In genomic region chr18:28019425-28020108, GRCh38 we compare ENCODE assay signal across 16 cellular contexts.
DNase-seq lines count a peak whose midpoint lies in the region; ATAC-seq and TF ChIP-seq lines count a peak whose summit lies in the region.
"Had no signal": no experiment of that assay in that cellular context is flagged by ENCODE, and none has a peak within 500 bp of the region (broad histone marks: within the 10 kb centered on the region; RNA-seq: fewer than 3 reads in every experiment).

No MANE protein-coding gene starts in this region.

- 34% methylated on average over 3 of the region's 3 CpGs for WGBS in mammary epithelial cell (ENCODE audit: low coverage, missing lambda C conversion rate)
- 32 to 37% methylated on average over 3 of the region's 3 CpGs for WGBS in body of pancreas, 2 donors
- 66 to 71% (median 67%) methylated on average over 3 of the region's 3 CpGs for WGBS in psoas muscle, 3 donors
- WGBS in H9 (ENCODE audit: extremely low coverage, insufficient read length, low lambda C conversion rate) = no CpG with 5 or more reads among the region's 3 CpGs

- H2AFZ ChIP-seq in mammary epithelial cell (ENCODE audit: low read depth, low read length) (no peak overlapping the region), H9 (ENCODE audit: low read length) (no peak overlapping the region)

- no peak overlapping the region for H3T11ph ChIP-seq in H9 (ENCODE audit: low read length)

- dilution Hi-C loops in mammary epithelial cell (cut with HindIII; ENCODE audit: low sequenced_read_pairs) = no loop called here

- no peak overlapping the region for H2BK120ac ChIP-seq in H9 (ENCODE audit: low read depth, low read length, poor library complexity, severe bottlenecking)

- TF ChIP-seq POLR2A in body of pancreas (IDR thresholded peaks at IDR 0.05) = no peak

- H4K91ac ChIP-seq in H9 (ENCODE audit: insufficient read length, low read depth, low read length) = no peak overlapping the region

- H2BK12ac ChIP-seq in H9 (ENCODE audit: insufficient read length, low read depth, low read length) = no peak overlapping the region

- H3K9me3 Mint-ChIP-seq in MCF 10A (ENCODE audit: unreplicated experiment) (no peaks in the 10 kb centered on the region), H9 (no peaks in the 10 kb centered on the region)

- no peaks in the 10 kb centered on the region for H3K79me1 ChIP-seq in H9 (ENCODE audit: insufficient read depth, low read depth, low read length, poor library complexity, severe bottlenecking)

- H3K27ac ChIP-seq in mammary epithelial cell (ENCODE audit: insufficient read depth, low read depth, low read length) (no peak overlapping the region), body of pancreas (no peak overlapping the region), psoas muscle (no peak overlapping the region), H9 (ENCODE audit: insufficient read length, low read depth, low read length) (no peak overlapping the region)
- H3K27ac ChIP-seq: BLaER1 treated with 17β-estradiol and CSF1 and Interleukin-3, amounts not matched to agents 10 nM and 100 nM had no signal

- no peak overlapping the region for H3K27ac Mint-ChIP-seq in MCF 10A (ENCODE audit: low read depth, unreplicated experiment)
- H3K27ac Mint-ChIP-seq in H9 = 0 out of 7 replicates have a peak overlapping the region, but pooled peaks of 1 of the 3 experiments have one; percentile 16

- POLR2A ChIA-PET in MCF 10A (lab: Yijun Ruan, JAX) = no interaction called here

- no peaks in the 10 kb centered on the region for H3K27me3 Mint-ChIP-seq in MCF 10A (ENCODE audit: insufficient read depth, unreplicated experiment)
- H3K27me3 Mint-ChIP-seq in H9 (ENCODE audit: low read depth) = no peaks in the 10 kb centered on the region

- no peak overlapping the region for H4K5ac ChIP-seq in H9 (ENCODE audit: insufficient read length, low read depth, low read length)

- no peak overlapping the region for H3K23ac ChIP-seq in H9 (ENCODE audit: insufficient read length, low read depth, low read length)

- H3K79me2 ChIP-seq in mammary epithelial cell (ENCODE audit: insufficient read depth, low read length) (no peaks in the 10 kb centered on the region), H9 (ENCODE audit: insufficient read depth, low read length) (no peaks in the 10 kb centered on the region)

- H3K9ac ChIP-seq in mammary epithelial cell (ENCODE audit: insufficient read depth, low read length) (no peak overlapping the region), H9 (ENCODE audit: extremely low read depth, insufficient read length, low read length) (no peak overlapping the region)
- H3K9ac ChIP-seq: BLaER1 treated with 17β-estradiol and CSF1 and Interleukin-3, amounts not matched to agents 10 nM and 100 nM had no signal

- no peak for TF ChIP-seq CTCF in mammary epithelial cell (conservative IDR thresholded peaks at IDR 0.05 in 1 of 2, IDR thresholded peaks at IDR 0.05 in 1 of 2; ENCODE audit: extremely low read depth in 1 of 2, insufficient read depth in 1 of 2, low read depth in 1 of 2, low read length in 2 of 2)
- no peak for TF ChIP-seq CTCF in MCF 10A (IDR thresholded peaks at IDR 0.05; ENCODE audit: unreplicated experiment)
- no peak for TF ChIP-seq CTCF in body of pancreas (IDR thresholded peaks at IDR 0.05)
- TF ChIP-seq CTCF in psoas muscle (IDR thresholded peaks at IDR 0.05) = no peak
- TF ChIP-seq CTCF in H9 (conservative IDR thresholded peaks at IDR 0.05) = no peak

- no peak overlapping the region for H2BK5ac ChIP-seq in H9 (ENCODE audit: insufficient read length, low read length)

- no peak overlapping the region for H4K8ac ChIP-seq in H9 (replicated peaks; ENCODE audit: insufficient read length, low read depth, low read length)

- in situ Hi-C loops in mammary epithelial cell (cut with MboI; ENCODE audit: low sequenced_read_pairs in 2 of 2) = no loop called here

- H3K18ac ChIP-seq in H9 (ENCODE audit: insufficient read length, low read depth, low read length) = no peak overlapping the region

- H3K27me3 ChIP-seq in mammary epithelial cell (ENCODE audit: insufficient read depth, low read length) = peaks cover 2% of the 10 kb centered on the region
- no peaks in the 10 kb centered on the region for H3K27me3 ChIP-seq in body of pancreas
- no peaks in the 10 kb centered on the region for H3K27me3 ChIP-seq in psoas muscle (ENCODE audit: insufficient read depth in 3 of 3, low read length in 2 of 3)
- no peaks in the 10 kb centered on the region for H3K27me3 ChIP-seq in H9 (ENCODE audit: insufficient read depth, low read length)
- H3K27me3 ChIP-seq: BLaER1 treated with 17β-estradiol and CSF1 and Interleukin-3, amounts not matched to agents 10 nM and 100 nM had no signal

- BruUV-seq in mammary epithelial cell (replicated peaks; lab: Mats Ljungman, UMichigan) (no TSS peak), MCF 10A (replicated peaks; lab: Mats Ljungman, UMichigan) (no TSS peak)

- no peak overlapping the region for H3K4ac ChIP-seq in H9 (ENCODE audit: low read depth, low read length)

- H2BK15ac ChIP-seq in H9 (ENCODE audit: low read depth, low read length) = no peak overlapping the region

- intact Hi-C loops in mammary epithelial cell (cut with micrococcal nuclease) = no loop called here
- intact Hi-C loops in MCF 10A (cut with micrococcal nuclease) = loop anchor here (10.0 kb wide), 1 partner anchor 335 kb away; no protein-coding TSS in a partner anchor
- intact Hi-C loops in body of pancreas (cut with DNase I) = no loop called here
- intact Hi-C loops in psoas muscle (cut with DNase I) = no loop called here

- H3K14ac ChIP-seq in H9 (ENCODE audit: insufficient read depth, low read length) = no peak overlapping the region

- peaks cover 3% of the 10 kb centered on the region for H3K4me1 ChIP-seq in mammary epithelial cell (ENCODE audit: insufficient read depth, low read length)
- H3K4me1 ChIP-seq in body of pancreas = peaks cover 5% of the 10 kb centered on the region
- H3K4me1 ChIP-seq in psoas muscle = no peaks in the 10 kb centered on the region
- no peaks in the 10 kb centered on the region for H3K4me1 ChIP-seq in H9 (ENCODE audit: insufficient read depth, low read length)
- H3K4me1 ChIP-seq: BLaER1 treated with 17β-estradiol and CSF1 and Interleukin-3, amounts not matched to agents 10 nM and 100 nM had no signal

- no peak overlapping the region for H3K56ac ChIP-seq in H9 (ENCODE audit: insufficient read length, low read depth, low read length)

- no peaks in the 10 kb centered on the region for H3K36me3 ChIP-seq in mammary epithelial cell (ENCODE audit: insufficient read depth, low read length)
- H3K36me3 ChIP-seq in body of pancreas (replicated peaks in 1 of 2; ENCODE audit: insufficient read depth in 1 of 2, low read depth in 2 of 2) = no peaks in the 10 kb centered on the region
- H3K36me3 ChIP-seq in psoas muscle (ENCODE audit: insufficient read depth in 1 of 2, low read depth in 1 of 2) = no peaks in the 10 kb centered on the region
- H3K36me3 ChIP-seq: BLaER1 treated with 17β-estradiol and CSF1 and Interleukin-3, amounts not matched to agents 10 nM and 100 nM had no signal

- no peaks in the 10 kb centered on the region for H4K20me1 ChIP-seq in mammary epithelial cell (ENCODE audit: insufficient read depth, low read length)
- H4K20me1 ChIP-seq in H9 (ENCODE audit: control insufficient read depth, insufficient read depth, insufficient read length) = no peaks in the 10 kb centered on the region
- H4K20me1 ChIP-seq: BLaER1 treated with 17β-estradiol and CSF1 and Interleukin-3, amounts not matched to agents 10 nM and 100 nM had no signal

- H3K4me3 ChIP-seq in mammary epithelial cell (replicated peaks in 1 of 3; ENCODE audit: insufficient read depth in 1 of 3, low read depth in 2 of 3, low read length in 3 of 3) (no peak overlapping the region), body of pancreas (no peak overlapping the region), psoas muscle (no peak overlapping the region)
- H3K4me3 ChIP-seq: BLaER1 treated with 17β-estradiol and CSF1 and Interleukin-3, amounts not matched to agents 10 nM and 100 nM; K562 had no signal

- no peaks in the 10 kb centered on the region for H3K23me2 ChIP-seq in H9 (ENCODE audit: insufficient read length, low read depth, low read length, poor library complexity, severe bottlenecking)

- H3K4me2 ChIP-seq in mammary epithelial cell (ENCODE audit: insufficient read depth, low read depth, low read length) (no peak overlapping the region), H9 (ENCODE audit: insufficient read depth, insufficient read length, low read length) (no peak overlapping the region)
- H3K4me2 ChIP-seq: BLaER1 treated with 17β-estradiol and CSF1 and Interleukin-3, amounts not matched to agents 10 nM and 100 nM had no signal

- H3K9me3 ChIP-seq in mammary epithelial cell (replicated peaks; ENCODE audit: insufficient read depth, low read length) (no peaks in the 10 kb centered on the region), body of pancreas (no peaks in the 10 kb centered on the region), psoas muscle (no peaks in the 10 kb centered on the region), H9 (ENCODE audit: control insufficient read depth, low read depth, low read length) (no peaks in the 10 kb centered on the region)
- H3K9me3 ChIP-seq: BLaER1 treated with 17β-estradiol and CSF1 and Interleukin-3, amounts not matched to agents 10 nM and 100 nM had no signal

- H3K4me1 Mint-ChIP-seq in MCF 10A (ENCODE audit: insufficient read depth, unreplicated experiment) (peaks cover 8% of the 10 kb centered on the region), H9 (peaks cover 3 to 4% of the 10 kb centered on the region in 2 experiments)

- no peak overlapping the region for H2AK5ac ChIP-seq in H9 (ENCODE audit: insufficient read length, low read length)

- DNase-seq in mammary epithelial cell (peak; percentile 73), MCF 10A (ENCODE audit: unreplicated experiment) (no peak), body of pancreas (no peak), left lobe of liver (ENCODE audit: low spot score) (no peak), psoas muscle (no peak), NCI-H1092 (lab: John Stamatoyannopoulos, UW) (no peak), H9 (no peak)
- DNase-seq: 8988T, DMS153, NCI-H187, NCI-H446 treated with DMSO at 0.1 percent for 48 hours, NCI-H748 treated with DMSO at 0.1 percent for 48 hours had no signal

- H3K4me3 Mint-ChIP-seq in MCF 10A (ENCODE audit: unreplicated experiment) = no peak overlapping the region
- no peak overlapping the region for H3K4me3 Mint-ChIP-seq in H9

- H2BK20ac ChIP-seq in H9 (ENCODE audit: low read depth, low read length, poor library complexity, severe bottlenecking) = no peak overlapping the region

- ATAC-seq in body of pancreas (peak; percentile 74), left lobe of liver (peak; percentile 69), psoas muscle (no peak), GM18873 (IDR thresholded peaks at IDR 0.05; ENCODE audit: low FRiP score, unreplicated experiment) (no peak)
- ATAC-seq: HCT116, K562 had no signal

- no peaks in the 10 kb centered on the region for H3K36me3 Mint-ChIP-seq in MCF 10A (ENCODE audit: insufficient read depth, unreplicated experiment)
- H3K36me3 Mint-ChIP-seq in H9 (ENCODE audit: insufficient read depth in 1 of 3, low read depth in 3 of 3) = no peaks in the 10 kb centered on the region; a peak in 2 of 7 replicates

- CTCF ChIA-PET in mammary epithelial cell (lab: Charles Lee; ENCODE audit: low non-redundant PET) (no interaction called here), MCF 10A (lab: Yijun Ruan, JAX) (interaction anchor here (0.7 kb wide), 2 partner anchors 8 to 12 kb away, joined by 3 to 4 read pairs; no protein-coding TSS in a partner anchor)

Comparison
In these comparisons a context has a peak if more than half of its experiments do, and no peak if none do; other contexts are left out.
1. ATAC-seq: peak in body of pancreas (single experiment) and left lobe of liver (single experiment); none in psoas muscle (0 of 4) and GM18873 (single experiment).